Comparison of ENCODE assay signal across 18 cellular contexts in the genomic region with DNA sequence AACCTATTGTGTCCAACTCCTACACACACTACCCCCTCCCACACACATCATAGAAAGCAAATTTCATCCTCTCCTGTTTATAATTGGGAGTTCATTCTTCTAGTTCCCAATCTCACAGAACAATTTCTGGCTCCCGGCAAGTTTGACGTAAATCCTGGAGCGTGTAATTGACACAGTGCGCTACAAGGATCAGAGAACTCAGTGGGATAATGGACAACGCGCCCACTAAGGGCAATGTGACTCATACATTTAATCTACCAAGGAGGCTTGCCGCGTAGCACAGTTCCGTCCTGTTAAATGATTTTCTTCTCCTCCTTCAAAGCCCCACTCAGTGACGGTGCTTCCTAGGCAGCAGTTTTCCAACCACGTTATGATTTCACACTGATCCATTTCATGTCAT.
A peak's percentile ranks its signal among the peaks of the same experiment; 100 is the strongest.
DNase-seq lines count a peak whose midpoint lies in the region; ATAC-seq and TF ChIP-seq lines count a peak whose summit lies in the region.
"Had no signal": no experiment of that assay in that cellular context is flagged by ENCODE, and none has a peak within 500 bp of the region (broad histone marks: within the 10 kb centered on the region; RNA-seq: fewer than 3 reads in every experiment).

No MANE protein-coding gene starts in this region.

- no TSS peak for BruUV-seq in A673 (replicated peaks; lab: Mats Ljungman, UMichigan)

- no peak for ATAC-seq in GM18517 (IDR thresholded peaks at IDR 0.05; ENCODE audit: unreplicated experiment)
- ATAC-seq: GM12878, HCT116 had no signal

- no peaks in the 10 kb centered on the region for H3K9me3 ChIP-seq in A673 (ENCODE audit: low read depth, low read length, poor library complexity, severe bottlenecking)

- H3K27ac ChIP-seq in A673 (ENCODE audit: low read depth, low read length, poor library complexity, severe bottlenecking) = no peak overlapping the region
- H3K27ac ChIP-seq: BLaER1 treated with 17β-estradiol and CSF1 and Interleukin-3, amounts not matched to agents 10 nM and 100 nM; GM23248 had no signal

- CTCF ChIA-PET in A673 (lab: Charles Lee) = no interaction called here
- CTCF ChIA-PET in activated naive CD4-positive, alpha-beta T cell treated with anti-CD3 and anti-CD28 coated beads for 36 hours (lab: Charles Lee) = interaction anchor here (0.7 to 2.6 kb wide), 2 partner anchors 10 to 12 kb away, joined by 3 to 15 read pairs; no protein-coding TSS in a partner anchor

- no peaks in the 10 kb centered on the region for H3K4me1 ChIP-seq in A673 (ENCODE audit: insufficient read depth, low read length, poor library complexity, severe bottlenecking)
- H3K4me1 ChIP-seq: BLaER1 treated with 17β-estradiol and CSF1 and Interleukin-3, amounts not matched to agents 10 nM and 100 nM had no signal

- no peaks in the 10 kb centered on the region for H3K36me3 ChIP-seq in A673 (ENCODE audit: insufficient read depth, low read length, poor library complexity, severe bottlenecking)

- H3K27me3 Mint-ChIP-seq in activated naive CD4-positive, alpha-beta T cell treated with anti-CD3 and anti-CD28 coated beads for 36 hours (ENCODE audit: low read depth) = no peaks in the 10 kb centered on the region

- no peaks in the 10 kb centered on the region for H3K9me3 Mint-ChIP-seq in activated naive CD4-positive, alpha-beta T cell treated with anti-CD3 and anti-CD28 coated beads for 36 hours

- POLR2A ChIA-PET in A673 (lab: Charles Lee; ENCODE audit: low non-redundant PET) = no interaction called here

- peaks cover 7% of the 10 kb centered on the region for H3K4me1 Mint-ChIP-seq in activated naive CD4-positive, alpha-beta T cell treated with anti-CD3 and anti-CD28 coated beads for 36 hours (ENCODE audit: low read depth)

- H3K27me3 ChIP-seq in A673 (replicated peaks; ENCODE audit: insufficient read depth, low read depth, low read length, poor library complexity) = peaks cover 61% of the 10 kb centered on the region
- H3K27me3 ChIP-seq: BLaER1 treated with 17β-estradiol and CSF1 and Interleukin-3, amounts not matched to agents 10 nM and 100 nM had no signal

- in situ Hi-C loops in astrocyte of the cerebellum (cut with HindIII; ENCODE audit: low sequenced_read_pairs) = no loop called here

- H3K36me3 Mint-ChIP-seq in activated naive CD4-positive, alpha-beta T cell treated with anti-CD3 and anti-CD28 coated beads for 36 hours (ENCODE audit: low read depth) = no peaks in the 10 kb centered on the region

- DNase-seq in A673 (ENCODE audit: low spot score) (peak; percentile 34), M059J (ENCODE audit: low read depth) (peak; percentile 4), astrocyte of the cerebellum (ENCODE audit: low read depth) (peak; percentile 34), fibroblast of pulmonary artery (ENCODE audit: low read depth) (peak; percentile 9), kidney glomerular epithelial cell (lab: John Stamatoyannopoulos, UW) (no peak)
- no peak for DNase-seq in stimulated activated CD4-positive, alpha-beta T cell treated with anti-CD3 and anti-CD28 coated beads, Interleukin-1b, Interleukin-23, amount 100 ng/mL, for 48 hours
- no peak for DNase-seq in activated naive CD4-positive, alpha-beta T cell treated with anti-CD3 and anti-CD28 coated beads for 36 hours
- DNase-seq: 8988T; ACHN; Calu3; CD4-positive, CD25-positive, alpha-beta regulatory T cell; DMS 273 treated with DMSO at 0.1 percent for 48 hours; DMS79; GM23248 had no signal

- H3K4me3 ChIP-seq in A673 (ENCODE audit: low read depth, low read length, poor library complexity, severe bottlenecking) (no peak overlapping the region), astrocyte of the cerebellum (ENCODE audit: low read depth, low read length) (no peak overlapping the region), fibroblast of pulmonary artery (replicated peaks; ENCODE audit: low read depth, low read length) (no peak overlapping the region)
- H3K4me3 ChIP-seq: BLaER1 treated with 17β-estradiol and CSF1 and Interleukin-3, amounts not matched to agents 10 nM and 100 nM; GM12878; GM23248 had no signal

- TF ChIP-seq CTCF in A673 (conservative IDR thresholded peaks at IDR 0.05; ENCODE audit: low read depth, low read length) = no peak
- no peak for TF ChIP-seq CTCF in astrocyte of the cerebellum (IDR thresholded peaks at IDR 0.05; ENCODE audit: low read depth, low read length, missing control alignments)
- TF ChIP-seq CTCF in fibroblast of pulmonary artery (IDR thresholded peaks at IDR 0.05; ENCODE audit: low read length, missing control alignments) = no peak

- no peak overlapping the region for H3K4me3 Mint-ChIP-seq in activated naive CD4-positive, alpha-beta T cell treated with anti-CD3 and anti-CD28 coated beads for 36 hours
- H3K4me3 Mint-ChIP-seq: CD4-positive, CD25-positive, alpha-beta regulatory T cell had no signal

- intact Hi-C loops in A673 (cut with micrococcal nuclease; ENCODE audit: unreplicated experiment) = no loop called here
- intact Hi-C loops in activated naive CD4-positive, alpha-beta T cell treated with anti-CD3 and anti-CD28 coated beads for 36 hours (cut with micrococcal nuclease) = no loop called here

- no peak overlapping the region for H3K27ac Mint-ChIP-seq in activated naive CD4-positive, alpha-beta T cell treated with anti-CD3 and anti-CD28 coated beads for 36 hours
- H3K27ac Mint-ChIP-seq: CD4-positive, CD25-positive, alpha-beta regulatory T cell had no signal

Comparison
In these comparisons a context has a peak if more than half of its experiments do, and no peak if none do; other contexts are left out.
1. DNase-seq: peak in A673 (single experiment), M059J (single experiment), astrocyte of the cerebellum (single experiment) and fibroblast of pulmonary artery (single experiment); none in stimulated activated CD4-positive, alpha-beta T cell treated with anti-CD3 and anti-CD28 coated beads, Interleukin-1b, Interleukin-23, amount 100 ng/mL, for 48 hours (single experiment), kidney glomerular epithelial cell (single experiment) and activated naive CD4-positive, alpha-beta T cell treated with anti-CD3 and anti-CD28 coated beads for 36 hours (single experiment).